ENCODE assay signal across 8 cellular contexts in genomic region chr6:21593412-21593926, GRCh38. TPM values are rescaled to one million over a fixed set of nuclear protein-coding genes. Genes with fewer than 3 reads are reported as not detected.
A peak's percentile ranks its signal among the peaks of the same experiment; 100 is the strongest.
DNase-seq lines count a peak whose midpoint lies in the region; ATAC-seq and TF ChIP-seq lines count a peak whose summit lies in the region.

SOX4 (plus strand) TSS chr6:21593751; CDS start chr6:21594535, 784 bp downstream.

- H3K4me1 ChIP-seq in rectal smooth muscle tissue (ENCODE audit: control insufficient read depth, insufficient read depth, low read length) = peaks cover 3% of the 10 kb centered on the region

- H3K27me3 Mint-ChIP-seq in T-helper 17 cell (peaks cover 36% of the 10 kb centered on the region), MCF 10A (ENCODE audit: insufficient read depth, unreplicated experiment) (no peaks in the 10 kb centered on the region)

- H3K27me3 ChIP-seq in rectal smooth muscle tissue (ENCODE audit: control insufficient read depth, insufficient read depth, low read length) = no peaks in the 10 kb centered on the region

- intact Hi-C loops in MCF 10A (cut with micrococcal nuclease) = loop anchor here (10.0 kb wide), 3 partner anchors 451 to 1581 kb away; no protein-coding TSS in a partner anchor

- TF ChIP-seq CTCF in AG04449 (IDR thresholded peaks at IDR 0.05; ENCODE audit: insufficient read depth, low read length, missing control alignments) = no peak
- TF ChIP-seq CTCF in MCF 10A (IDR thresholded peaks at IDR 0.05; ENCODE audit: unreplicated experiment) = no peak

- CTCF ChIA-PET in AG04449 (lab: Yijun Ruan, JAX) = interaction anchor here (0.6 to 9.3 kb wide), 9 partner anchors 343 to 1853 kb away, joined by 3 to 128 read pairs (median 6); no protein-coding TSS in a partner anchor
- CTCF ChIA-PET in MCF 10A (lab: Yijun Ruan, JAX) = interaction anchor here (0.6 to 1.9 kb wide), 10 partner anchors 11 to 1854 kb away, joined by 3 to 10 read pairs (median 4); no protein-coding TSS in a partner anchor

- H3K9ac ChIP-seq in rectal smooth muscle tissue (ENCODE audit: low read length) = peak within 1 kb of the TSS; percentile 64

- POLR2A ChIA-PET in AG04449 (lab: Yijun Ruan, JAX) = interaction anchor here (0.8 to 2.9 kb wide), 7 partner anchors 165 to 1287 kb away, joined by 3 to 23 read pairs (median 5); no protein-coding TSS in a partner anchor
- POLR2A ChIA-PET in MCF 10A (lab: Yijun Ruan, JAX) = interaction anchor here (0.5 to 3.6 kb wide), 43 partner anchors 122 to 1578 kb away, joined by 3 to 15 read pairs (median 4); no protein-coding TSS in a partner anchor

- no peak within 1 kb of the TSS for H3K27ac Mint-ChIP-seq in T-helper 17 cell
- no peak within 1 kb of the TSS for H3K27ac Mint-ChIP-seq in MCF 10A (ENCODE audit: low read depth, unreplicated experiment)

- H3K4me3 Mint-ChIP-seq in T-helper 17 cell (peak within 1 kb of the TSS; percentile 91), MCF 10A (ENCODE audit: unreplicated experiment) (no peak within 1 kb of the TSS)

- H3K9me3 Mint-ChIP-seq in MCF 10A (ENCODE audit: unreplicated experiment) = no peaks in the 10 kb centered on the region

- H3K4me3 ChIP-seq in AG04449 (ENCODE audit: low read depth, low read length) (peak within 1 kb of the TSS; percentile 91), rectal smooth muscle tissue (ENCODE audit: low read length) (peak within 1 kb of the TSS; percentile 86)

- ATAC-seq in HG03025 (IDR thresholded peaks at IDR 0.05; ENCODE audit: low FRiP score, unreplicated experiment) (peak; percentile 58), T-helper 17 cell (peak; percentile 73)

- no peaks in the 10 kb centered on the region for H3K36me3 ChIP-seq in rectal smooth muscle tissue (ENCODE audit: control insufficient read depth, insufficient read depth, low read length)

- BruUV-seq in MCF 10A (replicated peaks; lab: Mats Ljungman, UMichigan) = no TSS peak

- peaks cover 21% of the 10 kb centered on the region for H3K4me1 Mint-ChIP-seq in T-helper 17 cell
- H3K4me1 Mint-ChIP-seq in MCF 10A (ENCODE audit: insufficient read depth, unreplicated experiment) = no peaks in the 10 kb centered on the region

- H3K9me3 ChIP-seq in T-helper 17 cell (ENCODE audit: control insufficient read depth, low read length, poor library complexity, severe bottlenecking) = peaks cover 3% of the 10 kb centered on the region

- H3K27ac ChIP-seq in rectal smooth muscle tissue (ENCODE audit: low read depth, low read length) = peak within 1 kb of the TSS; percentile 90

- DNase-seq in AG04449 (ENCODE audit: low read depth, low spot score) (peak; percentile 88), NCI-H187 (lab: John Stamatoyannopoulos, UW) (peak; percentile 90 to 91), T-helper 17 cell (peak; percentile 23 to 47 (median 42)), MCF 10A (ENCODE audit: unreplicated experiment) (peak; percentile 97), iPS DF 19.7 (ENCODE audit: low read depth, low spot score) (peak; percentile 96)

- TF ChIP-seq POLR2A in GM18526 (IDR thresholded peaks at IDR 0.05; ENCODE audit: extremely low read depth, insufficient read length) = peak; percentile 98

- H3K36me3 Mint-ChIP-seq in T-helper 17 cell (ENCODE audit: low read depth) (no peaks in the 10 kb centered on the region), MCF 10A (ENCODE audit: insufficient read depth, unreplicated experiment) (no peaks in the 10 kb centered on the region)

RNA-seq across cellular contexts. Expression of gene SOX4, which starts in this region (rescaled TPM):
- total RNA-seq in T-helper 17 cell (1 to 10 TPM in 1 of 2 donors, under 1 TPM in 1; 0.97 to 1.7 TPM), MCF 10A (2022) (12.8 and 12.9 TPM in 2 replicates)

Comparison
In these comparisons a context has a peak if more than half of its experiments do, and no peak if none do; other contexts are left out.
1. Peak in every context shown above with its lines: DNase-seq, ATAC-seq, H3K4me3 ChIP-seq and H3K27ac ChIP-seq.
2. DNase-seq: peak in every context shown above with its lines; median percentile 97 in MCF 10A; 96 in iPS DF 19.7; 90 in NCI-H187; 88 in AG04449; 42 in T-helper 17 cell.